1 cellular context compared by ENCODE assay signal in genomic region chr4:1792832-1793495, GRCh38.
TF ChIP-seq lines count a peak whose summit lies in the region.

FGFR3 (plus strand) TSS chr4:1793293; CDS start chr4:1793935, 642 bp downstream.

TF ChIP-seq in HepG2, 621 proteins besides CTCF, POLR2A, EP300 and RAD21 (continued from another document and continues in another):
- TF ChIP-seq ZNF563 (CRISPR knock-in tag; IDR thresholded peaks at IDR 0.05) (peak; percentile 43; the same call in 1 of the 2 replicates), ISX (CRISPR knock-in tag; conservative IDR thresholded peaks at IDR 0.05) (no peak), ARID3A (IDR thresholded peaks at IDR 0.05; ENCODE audit: low read depth, low read length) (no peak), ZNF317 (CRISPR knock-in tag; IDR thresholded peaks at IDR 0.05) (no peak), ZNF761 (CRISPR knock-in tag; conservative IDR thresholded peaks at IDR 0.05) (no peak), ZNF256 (CRISPR knock-in tag; conservative IDR thresholded peaks at IDR 0.05) (no peak), ZNF790 (CRISPR knock-in tag; IDR thresholded peaks at IDR 0.05; ENCODE audit: borderline replicate concordance) (no peak), MEIS2 (CRISPR knock-in tag; IDR thresholded peaks at IDR 0.05) (0 out of 2 replicates have a peak, but pooled peaks have one; percentile 34), RFXAP (CRISPR knock-in tag; IDR thresholded peaks at IDR 0.05; ENCODE audit: borderline replicate concordance) (no peak), RFXANK (CRISPR knock-in tag; IDR thresholded peaks at IDR 0.05) (no peak), ONECUT2 (CRISPR knock-in tag; IDR thresholded peaks at IDR 0.05) (no peak), DMAP1 (CRISPR knock-in tag; IDR thresholded peaks at IDR 0.05) (no peak), LCORL (IDR thresholded peaks at IDR 0.05) (no peak), LCORL (CRISPR knock-in tag; IDR thresholded peaks at IDR 0.05) (no peak), PCBP1 (IDR thresholded peaks at IDR 0.05; ENCODE audit: borderline replicate concordance, low read depth, low read length) (no peak), NONO (IDR thresholded peaks at IDR 0.05) (no peak), NONO (CRISPR knock-in tag; conservative IDR thresholded peaks at IDR 0.05) (no peak), ZSCAN29 (CRISPR knock-in tag; conservative IDR thresholded peaks at IDR 0.05) (no peak), AGO2 (optimal IDR thresholded peaks at IDR 0.05; ENCODE audit: low read depth, low read length) (no peak), SKI (IDR thresholded peaks at IDR 0.05; ENCODE audit: partially characterized antibody) (no peak), ZNF691 (CRISPR knock-in tag; IDR thresholded peaks at IDR 0.05; ENCODE audit: borderline replicate concordance, low read depth) (no peak), ZNF367 (CRISPR knock-in tag; IDR thresholded peaks at IDR 0.05; ENCODE audit: borderline replicate concordance) (no peak), PATZ1 (CRISPR knock-in tag; IDR thresholded peaks at IDR 0.05) (peak; percentile 34; the same call in 1 of the 2 replicates), JARID2 (CRISPR knock-in tag; IDR thresholded peaks at IDR 0.05; ENCODE audit: insufficient replicate concordance) (no peak), ZNF672 (CRISPR knock-in tag; IDR thresholded peaks at IDR 0.05) (0 out of 2 replicates have a peak, but pooled peaks have one; percentile 20), SALL1 (CRISPR knock-in tag; IDR thresholded peaks at IDR 0.05) (peak; percentile 43; the same call in 1 of the 2 replicates), CCDC6 (CRISPR knock-in tag; IDR thresholded peaks at IDR 0.05) (peak; percentile 73; the same call in 1 of the 2 replicates), PHF8 (CRISPR knock-in tag; IDR thresholded peaks at IDR 0.05) (0 out of 2 replicates have a peak, but pooled peaks have one; percentile 6), SALL2 (CRISPR knock-in tag; IDR thresholded peaks at IDR 0.05) (peak; percentile 38), IKZF1 (IDR thresholded peaks at IDR 0.05) (no peak), ZNF10 (CRISPR knock-in tag; IDR thresholded peaks at IDR 0.05; ENCODE audit: borderline replicate concordance, low read depth) (no peak), ZNF431 (CRISPR knock-in tag; IDR thresholded peaks at IDR 0.05; ENCODE audit: borderline replicate concordance, low read depth) (no peak), SMARCE1 (IDR thresholded peaks at IDR 0.05; ENCODE audit: borderline replicate concordance) (no peak), ZNF660 (CRISPR knock-in tag; IDR thresholded peaks at IDR 0.05; ENCODE audit: borderline replicate concordance, low read depth) (no peak), ZNF451 (CRISPR knock-in tag; IDR thresholded peaks at IDR 0.05) (0 out of 2 replicates have a peak, but pooled peaks have one; percentile 37), TFE3 (CRISPR knock-in tag; IDR thresholded peaks at IDR 0.05) (no peak), PAWR (CRISPR knock-in tag; IDR thresholded peaks at IDR 0.05; ENCODE audit: borderline replicate concordance) (no peak), RBFOX2 (IDR thresholded peaks at IDR 0.05; ENCODE audit: low read depth, low read length) (peak; percentile 70; the same call in 1 of the 2 replicates), TEAD3 (CRISPR knock-in tag; optimal IDR thresholded peaks at IDR 0.05; ENCODE audit: borderline replicate concordance) (peak; percentile 67), USF2 (IDR thresholded peaks at IDR 0.05; ENCODE audit: low read depth, low read length) (no peak), USF2 (CRISPR knock-in tag; IDR thresholded peaks at IDR 0.05; ENCODE audit: borderline replicate concordance) (no peak), ZFP1 (CRISPR knock-in tag; IDR thresholded peaks at IDR 0.05) (no peak), ZMYM4 (CRISPR knock-in tag; IDR thresholded peaks at IDR 0.05) (peak; percentile 6; the same call in 1 of the 2 replicates), NR2F6 (IDR thresholded peaks at IDR 0.05) (no peak), NR2F6 (CRISPR knock-in tag; IDR thresholded peaks at IDR 0.05) (peak; percentile 13; the same call in 1 of the 2 replicates), ZBTB21 (CRISPR knock-in tag; IDR thresholded peaks at IDR 0.05) (no peak), ZSCAN25 (CRISPR knock-in tag; IDR thresholded peaks at IDR 0.05) (no peak), ZNF605 (CRISPR knock-in tag; IDR thresholded peaks at IDR 0.05) (no peak), MYNN (CRISPR knock-in tag; IDR thresholded peaks at IDR 0.05; ENCODE audit: low read depth) (no peak), GTF3A (CRISPR knock-in tag; conservative IDR thresholded peaks at IDR 0.05) (no peak), ZNF468 (CRISPR knock-in tag; IDR thresholded peaks at IDR 0.05) (no peak), ETV6 (CRISPR knock-in tag; conservative IDR thresholded peaks at IDR 0.05) (no peak), RFX5 (IDR thresholded peaks at IDR 0.05; ENCODE audit: low read depth, low read length) (no peak), ZNF607 (CRISPR knock-in tag; IDR thresholded peaks at IDR 0.05; ENCODE audit: borderline replicate concordance) (peak; percentile 41; the same call in 1 of the 2 replicates), HMGXB3 (CRISPR knock-in tag; IDR thresholded peaks at IDR 0.05; ENCODE audit: borderline replicate concordance) (no peak), HES4 (CRISPR knock-in tag; IDR thresholded peaks at IDR 0.05; ENCODE audit: borderline replicate concordance) (peak; percentile 48; the same call in 1 of the 2 replicates)
- TF ChIP-seq, protein P1, sequence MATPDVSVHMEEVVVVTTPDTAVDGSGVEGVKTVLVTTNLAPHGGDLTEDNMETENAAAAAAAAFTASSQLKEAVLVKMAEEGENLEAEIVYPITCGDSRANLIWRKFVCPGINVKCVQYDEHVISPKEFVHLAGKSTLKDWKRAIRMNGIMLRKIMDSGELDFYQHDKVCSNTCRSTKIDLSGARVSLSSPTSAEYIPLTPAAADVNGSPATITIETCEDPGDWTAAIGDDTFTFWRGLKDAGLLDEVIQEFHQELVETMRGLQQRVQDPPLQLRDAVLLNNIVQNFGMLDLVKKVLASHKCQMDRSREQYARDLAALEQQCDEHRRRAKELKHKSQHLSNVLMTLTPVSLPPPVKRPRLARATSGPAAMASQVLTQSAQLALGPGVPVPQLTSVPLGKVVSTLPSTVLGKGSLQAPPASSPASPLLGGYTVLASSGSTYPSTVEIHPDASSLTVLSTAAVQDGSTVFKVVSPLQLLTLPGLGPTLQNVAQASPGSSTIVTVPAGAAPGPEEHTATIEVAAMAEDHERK (CRISPR knock-in tag; IDR thresholded peaks at IDR 0.05; ENCODE audit: low read depth): no peak
- TF ChIP-seq, protein P2, sequence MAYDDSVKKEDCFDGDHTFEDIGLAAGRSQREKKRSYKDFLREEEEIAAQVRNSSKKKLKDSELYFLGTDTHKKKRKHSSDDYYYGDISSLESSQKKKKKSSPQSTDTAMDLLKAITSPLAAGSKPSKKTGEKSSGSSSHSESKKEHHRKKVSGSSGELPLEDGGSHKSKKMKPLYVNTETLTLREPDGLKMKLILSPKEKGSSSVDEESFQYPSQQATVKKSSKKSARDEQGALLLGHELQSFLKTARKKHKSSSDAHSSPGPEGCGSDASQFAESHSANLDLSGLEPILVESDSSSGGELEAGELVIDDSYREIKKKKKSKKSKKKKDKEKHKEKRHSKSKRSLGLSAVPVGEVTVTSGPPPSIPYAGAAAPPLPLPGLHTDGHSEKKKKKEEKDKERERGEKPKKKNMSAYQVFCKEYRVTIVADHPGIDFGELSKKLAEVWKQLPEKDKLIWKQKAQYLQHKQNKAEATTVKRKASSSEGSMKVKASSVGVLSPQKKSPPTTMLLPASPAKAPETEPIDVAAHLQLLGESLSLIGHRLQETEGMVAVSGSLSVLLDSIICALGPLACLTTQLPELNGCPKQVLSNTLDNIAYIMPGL (CRISPR knock-in tag; IDR thresholded peaks at IDR 0.05; ENCODE audit: borderline replicate concordance in 1 of 2, low read depth in 1 of 2): no peak
- TF ChIP-seq, protein P3, sequence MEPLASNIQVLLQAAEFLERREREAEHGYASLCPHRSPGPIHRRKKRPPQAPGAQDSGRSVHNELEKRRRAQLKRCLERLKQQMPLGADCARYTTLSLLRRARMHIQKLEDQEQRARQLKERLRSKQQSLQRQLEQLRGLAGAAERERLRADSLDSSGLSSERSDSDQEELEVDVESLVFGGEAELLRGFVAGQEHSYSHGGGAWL (CRISPR knock-in tag; IDR thresholded peaks at IDR 0.05): no peak
